In the genomic region with DNA sequence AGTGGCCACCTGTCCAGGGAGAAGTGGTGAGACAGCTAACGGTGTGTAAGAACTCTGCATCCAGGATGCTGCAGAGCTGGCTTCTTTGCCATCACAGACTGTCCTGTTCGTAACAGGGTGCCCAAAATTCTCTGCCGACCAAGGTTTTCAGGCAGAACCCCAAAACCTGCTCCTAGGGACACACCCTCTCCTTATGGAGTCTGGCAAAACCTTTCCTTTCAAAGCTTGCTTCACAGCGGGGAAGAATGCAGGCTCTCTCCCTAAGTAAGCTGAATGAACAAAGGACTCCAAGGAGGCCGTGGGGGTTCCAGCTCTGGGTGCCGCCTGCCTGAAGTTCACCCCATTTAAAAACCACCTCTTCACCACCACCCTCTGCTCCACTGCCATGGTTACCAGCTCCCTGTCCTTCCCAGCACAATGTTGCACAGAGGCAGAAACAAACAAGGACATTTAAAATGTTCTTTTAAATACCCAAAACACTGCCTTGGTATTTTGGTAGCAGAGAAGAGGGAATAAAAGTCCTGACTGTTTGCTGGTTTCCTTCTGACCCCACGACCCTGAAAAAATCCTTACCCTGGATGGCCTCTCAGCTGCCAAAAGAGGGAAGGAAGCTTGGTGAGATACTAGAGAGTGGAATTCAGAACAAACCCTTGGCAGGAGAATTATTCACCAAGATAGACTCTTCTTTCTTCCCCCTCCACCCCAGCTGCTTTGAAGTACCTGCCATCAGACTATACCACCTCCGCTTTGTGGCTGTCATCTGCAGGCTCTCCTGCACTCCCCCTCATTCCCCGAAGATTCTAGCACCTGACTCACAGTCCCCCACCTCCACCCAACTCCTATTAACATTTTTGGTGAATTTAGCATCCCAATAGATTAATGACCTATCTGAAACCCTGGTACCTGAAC, we compare ENCODE assay signal across 8 cellular contexts. TPM values are rescaled to one million over a fixed set of nuclear protein-coding genes. Genes with fewer than 3 reads are reported as not detected.
A peak's percentile ranks its signal among the peaks of the same experiment; 100 is the strongest.
DNase-seq lines count a peak whose midpoint lies in the region; ATAC-seq and TF ChIP-seq lines count a peak whose summit lies in the region.

No MANE protein-coding gene starts in this region.

- in situ Hi-C loops in GM13976 (cut with MboI; ENCODE audit: low sequenced_read_pairs, unreplicated experiment) = no loop called here

- intact Hi-C loops in dendritic cell treated with granulocyte-macrophage colony-stimulating factor and Interleukin-4, amounts not matched to agents 40 ng/mL and 50 ng/mL, for 4 days (cut with micrococcal nuclease) = loop anchor here (5.0 to 10.0 kb wide), 2 partner anchors 61 to 667 kb away; no protein-coding TSS in a partner anchor

- H3K9me3 ChIP-seq in muscle layer of duodenum (ENCODE audit: control insufficient read depth in 1 of 2, low read length in 2 of 2) (no peaks in the 10 kb centered on the region), suprapubic skin (no peaks in the 10 kb centered on the region)

- H3K27ac ChIP-seq in muscle layer of duodenum (ENCODE audit: low read length) = peak overlapping the region; percentile 100
- peak overlapping the region; percentile 98 for H3K27ac ChIP-seq in suprapubic skin

- WGBS in suprapubic skin = 18% methylated on average over 7 of the region's 9 CpGs

- H3K36me3 ChIP-seq in muscle layer of duodenum (ENCODE audit: control insufficient read depth in 1 of 2, insufficient read depth in 2 of 2, low read length in 2 of 2) (peaks cover 0 to 11% of the 10 kb centered on the region in 2 donors), suprapubic skin (no peaks in the 10 kb centered on the region)

- peak overlapping the region; percentile 96 for H3K27ac Mint-ChIP-seq in dendritic cell treated with granulocyte-macrophage colony-stimulating factor and Interleukin-4, amounts not matched to agents 40 ng/mL and 50 ng/mL, for 4 days

- DNase-seq in NCI-H82 (lab: John Stamatoyannopoulos, UW) (peak; percentile 23), NCI-H82 treated with DMSO at 0.1 percent for 48 hours (lab: John Stamatoyannopoulos, UW; ENCODE audit: unreplicated experiment) (no peak), T-helper 22 cell (ENCODE audit: low read depth) (peak; percentile 45), suprapubic skin (ENCODE audit: low spot score in 2 of 2) (peak in 1 of 2 donors; percentile 74), GM13976 (ENCODE audit: low spot score) (no peak)

- peak overlapping the region; percentile 92 for H3K4me3 Mint-ChIP-seq in dendritic cell treated with granulocyte-macrophage colony-stimulating factor and Interleukin-4, amounts not matched to agents 40 ng/mL and 50 ng/mL, for 4 days

- H3K9me3 Mint-ChIP-seq in dendritic cell treated with granulocyte-macrophage colony-stimulating factor and Interleukin-4, amounts not matched to agents 40 ng/mL and 50 ng/mL, for 4 days = no peaks in the 10 kb centered on the region

- no peak for TF ChIP-seq EP300 in suprapubic skin (IDR thresholded peaks at IDR 0.05)

- H3K27me3 ChIP-seq in muscle layer of duodenum (ENCODE audit: low read depth, low read length) = no peaks in the 10 kb centered on the region
- no peaks in the 10 kb centered on the region for H3K27me3 ChIP-seq in suprapubic skin

- no peak for ATAC-seq in HG03520 (IDR thresholded peaks at IDR 0.05; ENCODE audit: unreplicated experiment)

- H3K4me3 ChIP-seq in muscle layer of duodenum (ENCODE audit: low read depth in 1 of 2, low read length in 2 of 2) (peak overlapping the region; percentile 51 to 78), suprapubic skin (peak overlapping the region; percentile 52)

- no peak for TF ChIP-seq POLR2A in suprapubic skin (IDR thresholded peaks at IDR 0.05)

- peaks cover 2% of the 10 kb centered on the region for H3K27me3 Mint-ChIP-seq in dendritic cell treated with granulocyte-macrophage colony-stimulating factor and Interleukin-4, amounts not matched to agents 40 ng/mL and 50 ng/mL, for 4 days

- TF ChIP-seq CTCF in suprapubic skin (IDR thresholded peaks at IDR 0.05) = no peak
- TF ChIP-seq CTCF in GM13976 (IDR thresholded peaks at IDR 0.05; ENCODE audit: borderline replicate concordance, control extremely low read depth, extremely low read depth, insufficient read depth, missing control alignments) = no peak

- peaks cover 6% of the 10 kb centered on the region for H3K36me3 Mint-ChIP-seq in dendritic cell treated with granulocyte-macrophage colony-stimulating factor and Interleukin-4, amounts not matched to agents 40 ng/mL and 50 ng/mL, for 4 days (ENCODE audit: low read depth)

- peaks cover 50% of the 10 kb centered on the region for H3K4me1 Mint-ChIP-seq in dendritic cell treated with granulocyte-macrophage colony-stimulating factor and Interleukin-4, amounts not matched to agents 40 ng/mL and 50 ng/mL, for 4 days (ENCODE audit: low read depth)

- H3K4me1 ChIP-seq in muscle layer of duodenum (ENCODE audit: control insufficient read depth in 1 of 2, insufficient read depth in 2 of 2, low read length in 2 of 2) (peaks cover 10 to 16% of the 10 kb centered on the region in 2 donors), suprapubic skin (peaks cover 51% of the 10 kb centered on the region)

RNA-seq across cellular contexts. Expression of a gene that starts 7.1 kb away (rescaled TPM):
- total RNA-seq in suprapubic skin = 100 to 1,000 TPM in 3 of 4 donors, 10 to 100 TPM in 1; 90.0 to 118 (median 109) TPM

Comparison
In these comparisons a context has a peak if more than half of its experiments do, and no peak if none do; other contexts are left out.
1. DNase-seq: peak in NCI-H82 (single experiment) and T-helper 22 cell (single experiment); none in NCI-H82 treated with DMSO at 0.1 percent for 48 hours (single experiment) and GM13976 (single experiment).